ENCODE assay signal across 1 cellular context in the genomic region with DNA sequence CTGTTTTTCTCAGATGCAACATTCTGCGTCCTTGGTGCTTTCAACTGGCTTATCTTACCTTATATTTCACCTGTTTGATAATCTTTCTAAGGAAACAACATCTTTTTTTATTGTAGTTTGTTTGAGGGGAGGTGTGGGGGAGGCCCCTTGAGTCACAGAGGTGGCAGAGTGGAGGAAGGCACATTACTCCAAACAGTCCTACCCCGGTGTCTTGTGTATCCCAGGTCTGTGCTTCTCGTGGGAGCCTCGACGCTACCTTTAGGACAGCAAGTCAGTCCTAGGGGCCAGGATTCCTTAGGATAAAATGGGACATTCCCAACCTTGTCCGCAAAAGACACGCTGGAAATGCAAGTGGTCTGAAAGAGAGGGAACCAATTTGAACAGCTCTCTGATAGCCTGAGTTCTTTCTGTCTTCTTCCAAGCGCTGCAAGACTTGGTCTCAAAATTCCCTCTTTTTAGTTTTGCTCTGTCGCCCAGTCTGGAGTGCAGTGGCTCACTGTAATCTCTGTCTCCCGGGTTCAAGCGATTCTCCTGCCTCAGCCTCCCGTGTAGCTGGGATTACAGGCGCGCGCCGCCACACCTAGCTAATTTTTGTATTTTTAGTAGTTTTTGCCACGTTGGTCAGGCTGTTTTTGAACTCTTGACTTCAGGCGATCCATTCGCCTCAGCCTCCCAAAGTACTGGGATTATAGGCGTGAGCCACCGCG.
TF ChIP-seq lines count a peak whose summit lies in the region.

No MANE protein-coding gene starts in this region.

TF ChIP-seq in WTC11, 78 proteins besides CTCF, POLR2A, EP300 and RAD21 (continued from another document):
- TF ChIP-seq ZNF512 (CRISPR knock-in tag; IDR thresholded peaks at IDR 0.05; ENCODE audit: borderline replicate concordance) (no peak), ZNF416 (CRISPR knock-in tag; IDR thresholded peaks at IDR 0.05) (no peak), ESRRA (CRISPR knock-in tag; IDR thresholded peaks at IDR 0.05; ENCODE audit: borderline replicate concordance) (no peak), ZNF232 (CRISPR knock-in tag; IDR thresholded peaks at IDR 0.05) (no peak), NFATC4 (CRISPR knock-in tag; IDR thresholded peaks at IDR 0.05) (no peak)
- TF ChIP-seq, protein P1, sequence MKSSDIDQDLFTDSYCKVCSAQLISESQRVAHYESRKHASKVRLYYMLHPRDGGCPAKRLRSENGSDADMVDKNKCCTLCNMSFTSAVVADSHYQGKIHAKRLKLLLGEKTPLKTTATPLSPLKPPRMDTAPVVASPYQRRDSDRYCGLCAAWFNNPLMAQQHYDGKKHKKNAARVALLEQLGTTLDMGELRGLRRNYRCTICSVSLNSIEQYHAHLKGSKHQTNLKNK (CRISPR knock-in tag; IDR thresholded peaks at IDR 0.05) = no peak
